ENCODE assay signal across 8 cellular contexts in the genomic region with DNA sequence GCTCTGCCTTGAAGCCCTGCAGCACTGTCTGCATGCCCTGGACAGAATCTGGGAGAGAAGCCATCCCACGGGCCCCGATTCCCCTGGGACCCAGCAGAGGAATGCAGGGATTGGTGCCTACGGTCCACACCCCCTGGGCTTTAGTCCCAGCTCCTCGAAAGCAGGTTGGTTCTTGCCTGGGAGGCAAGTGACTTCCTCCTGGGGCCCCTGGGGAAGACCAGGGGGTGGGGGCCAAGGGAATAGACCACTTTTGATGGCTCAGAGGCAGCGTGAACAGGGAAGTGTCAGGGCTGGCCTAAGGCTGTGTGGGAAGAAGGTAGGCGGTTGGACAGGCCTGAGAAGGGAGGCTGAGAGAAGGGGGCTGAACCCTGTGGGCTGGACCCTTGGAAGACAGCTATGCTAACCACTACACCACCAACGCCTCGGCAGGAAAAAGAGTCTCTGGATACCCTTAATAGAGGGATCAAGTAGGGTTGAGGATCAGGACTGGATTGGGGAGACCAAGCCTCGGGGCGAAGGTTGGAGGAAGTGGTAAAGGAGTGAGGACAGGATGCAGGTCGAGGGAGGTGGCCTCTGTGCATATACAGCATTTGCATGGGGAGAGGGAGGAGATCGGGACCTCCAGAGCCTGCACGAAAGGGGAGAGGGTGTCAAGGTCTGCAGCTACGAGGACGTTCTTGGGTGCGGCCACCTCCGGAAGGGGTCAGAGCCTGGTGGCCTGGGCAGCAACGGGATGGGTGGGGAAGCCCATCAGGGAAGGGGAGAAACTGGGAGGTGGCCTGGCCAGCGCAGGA. TPM values are rescaled to one million over a fixed set of nuclear protein-coding genes. Genes with fewer than 3 reads are reported as not detected.
DNase-seq lines count a peak whose midpoint lies in the region; ATAC-seq and TF ChIP-seq lines count a peak whose summit lies in the region.

No MANE protein-coding gene starts in this region.

- TF ChIP-seq EP300 in suprapubic skin (IDR thresholded peaks at IDR 0.05): no peak

- TF ChIP-seq POLR2A in breast epithelium (IDR thresholded peaks at IDR 0.05) (no peak), suprapubic skin (IDR thresholded peaks at IDR 0.05) (no peak)

- H3K36me3 ChIP-seq in CD4-positive, alpha-beta memory T cell (ENCODE audit: insufficient read depth, low read length): peaks cover 32% of the 10 kb centered on the region
- H3K36me3 ChIP-seq in breast epithelium: no peaks in the 10 kb centered on the region
- peaks cover 0 to 38% of the 10 kb centered on the region in 2 donors for H3K36me3 ChIP-seq in left lung
- H3K36me3 ChIP-seq in suprapubic skin: peaks cover 33% of the 10 kb centered on the region

- DNase-seq in CD4-positive, alpha-beta memory T cell: peak in 3 of 5 donors; percentile 8 to 46 (median 16)
- DNase-seq in NCI-H226 (peak; percentile 48), breast epithelium (ENCODE audit: low spot score in 2 of 2) (no peak), left lung (no peak), suprapubic skin (ENCODE audit: low spot score in 2 of 2) (no peak), mesenteric fat pad (ENCODE audit: low spot score) (no peak)
- DNase-seq in stimulated activated naive CD4-positive, alpha-beta T cell treated with Interleukin-2 at 50 U/mL for 16 hours (lab: John Stamatoyannopoulos, UW): no peak

- POLR2A ChIA-PET in CD4-positive, alpha-beta memory T cell (lab: Charles Lee; ENCODE audit: partially characterized antibody): interaction anchor here (1.7 to 4.8 kb wide), 2 partner anchors 46 to 68 kb away, joined by 4 to 76 read pairs; partner anchors contain the start of gene FEM1A

- peak overlapping the region; percentile 89 to 96 for H3K4me3 ChIP-seq in CD4-positive, alpha-beta memory T cell (ENCODE audit: low read length in 2 of 2)
- peak overlapping the region; percentile 67 to 99 (median 92) for H3K4me3 ChIP-seq in breast epithelium
- H3K4me3 ChIP-seq in left lung: peak overlapping the region; percentile 91 to 100
- H3K4me3 ChIP-seq in suprapubic skin: peak overlapping the region; percentile 93

- WGBS in suprapubic skin: under 1% methylated on average over 15 of the region's 19 CpGs

- peak overlapping the region; percentile 86 for H3K27ac ChIP-seq in CD4-positive, alpha-beta memory T cell (ENCODE audit: low read depth, low read length)
- H3K27ac ChIP-seq in breast epithelium (peak overlapping the region; percentile 95 to 96), left lung (peak overlapping the region; percentile 82 to 89), suprapubic skin (peak overlapping the region; percentile 95)

- H3K27me3 ChIP-seq in CD4-positive, alpha-beta memory T cell (ENCODE audit: insufficient read depth, low read length): no peaks in the 10 kb centered on the region
- H3K27me3 ChIP-seq in breast epithelium: no peaks in the 10 kb centered on the region
- H3K27me3 ChIP-seq in left lung: no peaks in the 10 kb centered on the region
- H3K27me3 ChIP-seq in suprapubic skin: no peaks in the 10 kb centered on the region

- peak overlapping the region; percentile 73 to 100 (median 92) for H3K27ac Mint-ChIP-seq in CD4-positive, alpha-beta memory T cell

- peaks cover 0 to 15% (median 3%) of the 10 kb centered on the region in 8 donors for H3K9me3 Mint-ChIP-seq in CD4-positive, alpha-beta memory T cell

- H3K9me3 ChIP-seq in CD4-positive, alpha-beta memory T cell (ENCODE audit: control insufficient read depth in 1 of 2, low read length in 2 of 2): no peaks in the 10 kb centered on the region
- no peaks in the 10 kb centered on the region for H3K9me3 ChIP-seq in breast epithelium
- H3K9me3 ChIP-seq in left lung: no peaks in the 10 kb centered on the region
- no peaks in the 10 kb centered on the region for H3K9me3 ChIP-seq in suprapubic skin

- TF ChIP-seq CTCF in breast epithelium (IDR thresholded peaks at IDR 0.05) (no peak), left lung (IDR thresholded peaks at IDR 0.05) (no peak), suprapubic skin (IDR thresholded peaks at IDR 0.05) (no peak)

- CTCF ChIA-PET in CD4-positive, alpha-beta memory T cell (lab: Charles Lee; ENCODE audit: partially characterized antibody): interaction anchor here (1.2 to 11.3 kb wide), 4 partner anchors 67 to 87 kb away, joined by 4 to 162 read pairs (median 6); partner anchors contain the start of gene FEM1A

- H3K36me3 Mint-ChIP-seq in CD4-positive, alpha-beta memory T cell: peaks cover 5 to 44% of the 10 kb centered on the region in 2 donors

- peaks cover 15 to 47% (median 31%) of the 10 kb centered on the region in 4 donors for H3K4me1 Mint-ChIP-seq in CD4-positive, alpha-beta memory T cell

- peaks cover 36% of the 10 kb centered on the region for H3K4me1 ChIP-seq in CD4-positive, alpha-beta memory T cell (ENCODE audit: insufficient read depth, low read length)
- peaks cover 12 to 13% of the 10 kb centered on the region in 2 donors for H3K4me1 ChIP-seq in breast epithelium
- H3K4me1 ChIP-seq in left lung: peaks cover 19 to 47% of the 10 kb centered on the region in 2 donors
- H3K4me1 ChIP-seq in suprapubic skin: peaks cover 31% of the 10 kb centered on the region

- peak overlapping the region; percentile 90 to 97 (median 93) for H3K4me3 Mint-ChIP-seq in CD4-positive, alpha-beta memory T cell

- intact Hi-C loops in CD4-positive, alpha-beta memory T cell (cut with micrococcal nuclease): loop anchor here (1.0 to 5.0 kb wide), 3 partner anchors 53 to 541 kb away; partner anchors contain the start of genes ANKRD24, CHAF1A, MYDGF and SH3GL1
- intact Hi-C loops in breast epithelium (cut with DNase I; ENCODE audit: low total_unique reads) (no loop called here), left lung (cut with DNase I) (no loop called here)

- ATAC-seq in GM19397 (IDR thresholded peaks at IDR 0.05; ENCODE audit: unreplicated experiment): peak; percentile 33
- ATAC-seq in left lung: peak; percentile 0

- H3K27me3 Mint-ChIP-seq in CD4-positive, alpha-beta memory T cell: peaks cover 4 to 10% of the 10 kb centered on the region in 2 donors

RNA-seq across cellular contexts. Expression of gene DPP9, which starts 0.8 kb away (rescaled TPM):
- total RNA-seq in CD4-positive, alpha-beta memory T cell: 10 to 100 TPM; 86.9 to 93.9 TPM
- polyA plus RNA-seq in CD4-positive, alpha-beta memory T cell: 10 to 100 TPM; 10.7 to 31.6 TPM
- 10 to 100 TPM; 33.6 to 74.1 (median 49.6) TPM for total RNA-seq in breast epithelium
- 10 to 100 TPM; 79.7 to 95.5 TPM for total RNA-seq in left lung
- total RNA-seq in suprapubic skin: 100 to 1,000 TPM in 2 of 4 donors, 10 to 100 TPM in 2; 51.2 to 126 (median 84.1) TPM
- total RNA-seq in mesenteric fat pad: 54.8 TPM

RNA-seq across cellular contexts. Expression of gene MYDGF, which starts 52.7 kb away (rescaled TPM):
- 10 to 100 TPM; 43.0 to 46.4 TPM for total RNA-seq in CD4-positive, alpha-beta memory T cell
- polyA plus RNA-seq in CD4-positive, alpha-beta memory T cell: 100 to 1,000 TPM; 128 to 199 TPM
- 10 to 100 TPM; 36.3 to 55.1 (median 42.1) TPM for total RNA-seq in breast epithelium
- 100 to 1,000 TPM in 1 of 2 donors, 10 to 100 TPM in 1; 98.2 to 156 TPM for total RNA-seq in left lung
- total RNA-seq in suprapubic skin: 10 to 100 TPM; 17.5 to 43.6 (median 28.3) TPM
- total RNA-seq in mesenteric fat pad: 98.5 TPM

Comparison
In these comparisons a context has a peak if more than half of its experiments do, and no peak if none do; other contexts are left out.
1. DNase-seq: peak in CD4-positive, alpha-beta memory T cell (3 of 5) and NCI-H226 (single experiment); none in breast epithelium (0 of 2), left lung (0 of 2), suprapubic skin (0 of 2), stimulated activated naive CD4-positive, alpha-beta T cell treated with Interleukin-2 at 50 U/mL for 16 hours (single experiment) and mesenteric fat pad (single experiment).
2. Peak in every context shown above with its lines, with median percentiles within 50 percentile points of each other: H3K27ac ChIP-seq and H3K4me3 ChIP-seq.